ENCODE assay signal across 9 cellular contexts in genomic region chr12:51307655-51308593, GRCh38. TPM values are rescaled to one million over a fixed set of nuclear protein-coding genes. Genes with fewer than 3 reads are reported as not detected.
DNase-seq lines count a peak whose midpoint lies in the region; ATAC-seq, FAIRE-seq and TF ChIP-seq lines count a peak whose summit lies in the region.
"Had no signal": no experiment of that assay in that cellular context is flagged by ENCODE, and none has a peak within 500 bp of the region (broad histone marks: within the 10 kb centered on the region; RNA-seq: fewer than 3 reads in every experiment).

No MANE protein-coding gene starts in this region.

- ATAC-seq in A549, result peak; percentile 98 to 99
- no peak for ATAC-seq in HG03457 (IDR thresholded peaks at IDR 0.05; ENCODE audit: unreplicated experiment)

- POLR2A ChIA-PET in A549 (lab: Yijun Ruan, JAX), result interaction anchor here (0.6 to 2.5 kb wide), 8 partner anchors 11 to 90 kb away, joined by 3 to 22 read pairs (median 4); partner anchors contain the start of genes POU6F1 and SMAGP

- TF ChIP-seq CTCF in A549 (IDR thresholded peaks at IDR 0.05), result no peak
- TF ChIP-seq CTCF in HFFc6 (IDR thresholded peaks at IDR 0.05), result no peak
- no peak for TF ChIP-seq CTCF in astrocyte (IDR thresholded peaks at IDR 0.05; ENCODE audit: insufficient read depth, low read depth, low read length)
- no peak for TF ChIP-seq CTCF in tibial nerve (IDR thresholded peaks at IDR 0.05)

- H3K27me3 ChIP-seq in astrocyte (ENCODE audit: insufficient read depth, low read length) (no peaks in the 10 kb centered on the region), tibial nerve (no peaks in the 10 kb centered on the region)

- H2AFZ ChIP-seq in astrocyte (ENCODE audit: low read depth, low read length), result peak overlapping the region; percentile 0

- H3K27me3 Mint-ChIP-seq in HFFc6 (ENCODE audit: insufficient read depth), result peaks cover 6% of the 10 kb centered on the region
- H3K27me3 Mint-ChIP-seq in astrocyte (ENCODE audit: low read depth, unreplicated experiment), result peaks cover 8% of the 10 kb centered on the region

- H3K9ac ChIP-seq in astrocyte (ENCODE audit: low read length), result no peak overlapping the region

- peak overlapping the region; percentile 75 for H3K4me2 ChIP-seq in A549
- H3K4me2 ChIP-seq in astrocyte (ENCODE audit: low read length), result peak overlapping the region; percentile 61

- H3K4me1 ChIP-seq in A549, result peaks cover 23% of the 10 kb centered on the region
- H3K4me1 ChIP-seq in astrocyte (ENCODE audit: insufficient read depth, low read length), result peaks cover 12% of the 10 kb centered on the region
- H3K4me1 ChIP-seq in tibial nerve, result no peaks in the 10 kb centered on the region

- H3K4me3 ChIP-seq in A549 (peak overlapping the region; percentile 5; the same call in 1 of the 3 replicates), astrocyte (ENCODE audit: insufficient read depth, low read depth, low read length) (peak overlapping the region; percentile 9), tibial nerve (no peak overlapping the region)

- H3K79me2 ChIP-seq in astrocyte (ENCODE audit: insufficient read depth, low read length), result no peaks in the 10 kb centered on the region

- TF ChIP-seq EP300 in A549 (IDR thresholded peaks at IDR 0.05) (no peak), tibial nerve (IDR thresholded peaks at IDR 0.05) (no peak)

- H3K27ac Mint-ChIP-seq in HFFc6 (peak overlapping the region; percentile 63), astrocyte (ENCODE audit: unreplicated experiment) (no peak overlapping the region)

- H3K36me3 Mint-ChIP-seq in HFFc6 (ENCODE audit: low read depth) (no peaks in the 10 kb centered on the region), astrocyte (ENCODE audit: low read depth, unreplicated experiment) (no peaks in the 10 kb centered on the region)

- H3K4me3 Mint-ChIP-seq in HFFc6 (peak overlapping the region; percentile 46), astrocyte (ENCODE audit: unreplicated experiment) (no peak overlapping the region)

- TF ChIP-seq RAD21 in A549 (conservative IDR thresholded peaks at IDR 0.05 in 1 of 2, IDR thresholded peaks at IDR 0.05 in 1 of 2), result no peak

- no peak for TF ChIP-seq POLR2A in A549 (IDR thresholded peaks at IDR 0.05; ENCODE audit: low read length)
- TF ChIP-seq POLR2A in tibial nerve (IDR thresholded peaks at IDR 0.05), result no peak

- FAIRE-seq in A549 (lab: Jason Lieb, UNC), result peak; percentile 94
- FAIRE-seq in astrocyte (lab: Jason Lieb, UNC), result peak; percentile 55
- no peak for FAIRE-seq in GM19239 (lab: Jason Lieb, UNC)

- H3K9me3 Mint-ChIP-seq in HFFc6 (no peaks in the 10 kb centered on the region), astrocyte (ENCODE audit: unreplicated experiment) (no peaks in the 10 kb centered on the region)

- H3K4me1 Mint-ChIP-seq in HFFc6 (ENCODE audit: low read depth) (peaks cover 20% of the 10 kb centered on the region), astrocyte (ENCODE audit: low read depth, unreplicated experiment) (no peaks in the 10 kb centered on the region)

- 16% methylated on average over 6 of the region's 6 CpGs for WGBS in A549 (ENCODE audit: missing lambda C conversion rate)
- 66 to 70% methylated on average over 6 of the region's 6 CpGs for WGBS in tibial nerve, 2 donors

- no peaks in the 10 kb centered on the region for H4K20me1 ChIP-seq in astrocyte (ENCODE audit: insufficient read depth, low read length)

- H3K9me3 ChIP-seq in A549 (no peaks in the 10 kb centered on the region), astrocyte (ENCODE audit: insufficient read depth, low read depth, low read length) (no peaks in the 10 kb centered on the region), tibial nerve (no peaks in the 10 kb centered on the region)

- CTCF ChIA-PET in A549 (lab: Yijun Ruan, JAX), result interaction anchor here (0.6 to 5.4 kb wide), 9 partner anchors 11 to 46 kb away, joined by 3 to 29 read pairs (median 4); partner anchors contain the start of gene SMAGP

- H3K36me3 ChIP-seq in astrocyte (ENCODE audit: insufficient read depth, low read length), result no peaks in the 10 kb centered on the region
- H3K36me3 ChIP-seq in tibial nerve, result no peaks in the 10 kb centered on the region

- DNase-seq in A549 (ENCODE audit: low read depth in 1 of 2, low spot score in 1 of 2) (peak; percentile 89 to 91), HFFc6 (peak; percentile 85), astrocyte (ENCODE audit: low read depth) (peak; percentile 89), left kidney (ENCODE audit: low read depth, low spot score) (peak; percentile 17), OCI-M1 (lab: John Stamatoyannopoulos, UW) (no peak), GM19239 (ENCODE audit: insufficient read length, low spot score) (no peak), tibial nerve (ENCODE audit: low spot score in 2 of 2) (no peak)
- DNase-seq: DMS 273 treated with DMSO at 0.1 percent for 48 hours had no signal

- peak overlapping the region; percentile 73 to 86 for H3K27ac ChIP-seq in A549
- H3K27ac ChIP-seq in astrocyte (ENCODE audit: low read depth, low read length), result no peak overlapping the region
- H3K27ac ChIP-seq in tibial nerve, result no peak overlapping the region

TF ChIP-seq in A549, 52 proteins besides CTCF, POLR2A, EP300 and RAD21 (continues in another document):
- TF ChIP-seq JUN (IDR thresholded peaks at IDR 0.05) (peak in 1 of 2 experiments; percentile 55; a peak in 1 of 5 replicates), MAZ (IDR thresholded peaks at IDR 0.05; ENCODE audit: borderline replicate concordance, low read depth, low read length) (no peak), JUNB (IDR thresholded peaks at IDR 0.05) (peak; percentile 51; the same call in 1 of the 2 replicates), USF2 (IDR thresholded peaks at IDR 0.05) (no peak), FOSB (CRISPR knock-in tag; IDR thresholded peaks at IDR 0.05) (no peak), ATOH8 (CRISPR knock-in tag; IDR thresholded peaks at IDR 0.05; ENCODE audit: low read depth) (no peak), EHMT2 (IDR thresholded peaks at IDR 0.05; ENCODE audit: low read depth) (no peak), FOSL2 (IDR thresholded peaks at IDR 0.05) (no peak), FOSL2 (CRISPR knock-in tag; IDR thresholded peaks at IDR 0.05) (peak; percentile 79), RNF2 (IDR thresholded peaks at IDR 0.05; ENCODE audit: borderline replicate concordance, low read depth) (no peak), HOXB13 (CRISPR knock-in tag; IDR thresholded peaks at IDR 0.05; ENCODE audit: low read depth) (no peak), CEBPB (IDR thresholded peaks at IDR 0.05) (0 out of 4 replicates have a peak, but pooled peaks of 1 of the 2 experiments have one; percentile 25), BCL3 (IDR thresholded peaks at IDR 0.05) (no peak)

RNA-seq across cellular contexts. Expression of gene BIN2, which starts 16.1 kb away (rescaled TPM):
- 0.52 and 0.57 TPM in 2 replicates for polyA plus RNA-seq in A549 (2011; rRNA removed)
- 0.15 and 0.16 TPM in 2 replicates for polyA plus RNA-seq in A549 (2012; cell fraction: cytosol; rRNA removed)
- 0.06 and 0.15 TPM in 2 replicates for polyA plus RNA-seq in A549 (2012; cell fraction: nucleus; rRNA removed)
- 0.05 to 0.08 TPM in 2 of 3 replicates, not detected in the other for polyA plus RNA-seq in A549 (2017; fragmentation: RNase III; extraction: RNeasy Plus Mini Kit Qiagen cat#74134 plus additional on column Dnase treatment)
- 0.21 and 0.63 TPM in 2 replicates for polyA minus RNA-seq in A549 (2011; rRNA and poly(A)+ RNA removed)
- not detected for total RNA-seq in HFFc6 (2021; fragmentation: NEBNext Ultra II Directional; extraction: Animal tissue kit (Norgen Biotek cat#: 25700))
- total RNA-seq in astrocyte, result not detected in 2 replicates
- total RNA-seq in tibial nerve, result 10 to 100 TPM in 1 of 4 donors, 1 to 10 TPM in 3; 2.8 to 11.1 (median 4.3) TPM

RNA-seq across cellular contexts. Expression of gene SMAGP, which starts 37.7 kb away (rescaled TPM):
- polyA plus RNA-seq in A549 (2011; rRNA removed) (27.2 and 38.3 TPM in 2 replicates), A549 (2017; fragmentation: RNase III; extraction: RNeasy Plus Mini Kit Qiagen cat#74134 plus additional on column Dnase treatment) (14.8 to 16.4 TPM (median 15.5 TPM) in 3 replicates)
- polyA plus RNA-seq in A549 (2012; cell fraction: cytosol; rRNA removed), result 15.1 and 16.5 TPM in 2 replicates
- 5.3 and 9.7 TPM in 2 replicates for polyA plus RNA-seq in A549 (2012; cell fraction: nucleus; rRNA removed)
- 20.3 and 22.3 TPM in 2 replicates for polyA minus RNA-seq in A549 (2011; rRNA and poly(A)+ RNA removed)
- total RNA-seq in HFFc6 (2021; fragmentation: NEBNext Ultra II Directional; extraction: Animal tissue kit (Norgen Biotek cat#: 25700)), result 10 to 100 TPM; 30.0 to 43.5 (median 32.5) TPM
- total RNA-seq in astrocyte (1.3 and 3.6 TPM in 2 replicates), tibial nerve (10 to 100 TPM in 1 of 4 donors, 1 to 10 TPM in 3; 2.0 to 10.2 (median 4.4) TPM)

RNA-seq across cellular contexts. Expression of gene CELA1, which starts 38.6 kb away (rescaled TPM):
- not detected in 2 replicates for polyA plus RNA-seq in A549 (2011; rRNA removed)
- polyA plus RNA-seq in A549 (2012; cell fraction: cytosol; rRNA removed), result 0.08 TPM in 1 of 2 replicates, not detected in the other
- not detected in 2 replicates for polyA plus RNA-seq in A549 (2012; cell fraction: nucleus; rRNA removed)
- not detected in 3 replicates for polyA plus RNA-seq in A549 (2017; fragmentation: RNase III; extraction: RNeasy Plus Mini Kit Qiagen cat#74134 plus additional on column Dnase treatment)
- polyA minus RNA-seq in A549 (2011; rRNA and poly(A)+ RNA removed), result not detected in 2 replicates
- not detected for total RNA-seq in HFFc6 (2021; fragmentation: NEBNext Ultra II Directional; extraction: Animal tissue kit (Norgen Biotek cat#: 25700))
- total RNA-seq in astrocyte, result not detected in 2 replicates
- not detected for total RNA-seq in tibial nerve

Comparison
In these comparisons a context has a peak if more than half of its experiments do, and no peak if none do; other contexts are left out.
1. DNase-seq: peak in A549 (2 of 2), HFFc6 (single experiment), astrocyte (single experiment) and left kidney (single experiment); none in OCI-M1 (single experiment), GM19239 (single experiment) and tibial nerve (0 of 2).
2. H3K27ac ChIP-seq: peak in A549 (2 of 2); none in astrocyte (single experiment) and tibial nerve (0 of 4).
3. H3K4me3 ChIP-seq: peak in A549 (single experiment) and astrocyte (single experiment); none in tibial nerve (0 of 4).